Comparison of ENCODE assay signal across 8 cellular contexts in the genomic region with DNA sequence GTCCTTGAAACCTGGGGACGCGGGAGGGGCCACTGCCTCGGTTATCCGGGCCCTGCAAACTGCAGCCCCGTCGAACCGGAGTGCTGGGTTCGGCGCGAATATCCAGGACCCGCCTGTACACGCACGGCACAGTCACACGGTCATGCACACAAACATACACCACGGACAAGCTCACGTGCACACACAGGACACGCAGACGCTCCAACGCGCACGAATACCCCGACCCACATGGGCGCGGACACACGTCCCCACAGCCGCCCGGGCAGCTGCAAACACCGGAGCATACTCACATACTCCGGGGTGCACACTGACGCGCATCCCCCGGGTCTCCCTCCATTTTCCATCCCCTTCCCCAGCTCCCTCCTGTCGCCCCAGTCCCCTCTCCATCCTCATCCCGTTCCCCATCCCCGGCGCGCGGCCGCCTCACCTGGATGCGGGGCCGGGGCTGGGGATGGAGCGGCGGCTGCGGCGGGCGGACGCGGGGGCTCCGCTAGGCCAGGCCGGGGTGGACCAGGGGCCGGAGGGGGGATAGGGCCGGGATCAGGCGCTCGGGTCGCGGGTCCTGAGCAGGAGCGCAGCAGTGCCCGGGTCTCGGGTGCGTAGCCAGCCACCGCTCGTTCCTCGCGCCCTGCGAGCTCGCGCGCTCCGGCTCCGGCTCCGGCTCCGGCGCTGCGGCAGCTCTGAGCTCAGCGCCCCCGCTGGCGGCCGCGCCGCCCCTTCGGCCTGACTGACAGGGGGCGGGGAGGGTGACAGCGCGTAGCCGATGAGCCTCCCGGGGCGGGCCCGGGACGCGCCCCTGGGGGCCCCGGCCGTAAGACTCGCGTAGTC. TPM values are rescaled to one million over a fixed set of nuclear protein-coding genes. Genes with fewer than 3 reads are reported as not detected.
DNase-seq lines count a peak whose midpoint lies in the region; ATAC-seq and TF ChIP-seq lines count a peak whose summit lies in the region.

TSS of gene EIF4E1B (plus strand) at position 823 of the 828 bp plus-strand sequence. CDS start 12,113 bp downstream, outside the sequence.
TSS of gene SNCB (minus strand) at position 682 of the 828 bp plus-strand sequence. CDS start 880 bp downstream, outside the sequence.

- no peak within 1 kb of the TSS for H3K27ac Mint-ChIP-seq in stimulated activated naive CD8-positive, alpha-beta T cell treated with anti-CD3 and anti-CD28 coated beads, Interleukin-15, Interleukin-2, amounts not matched to agents 100 ng/mL and 50 ng/mL, for 24 hours

- peaks cover 67% of the 10 kb centered on the region for H3K27me3 Mint-ChIP-seq in stimulated activated naive CD8-positive, alpha-beta T cell treated with anti-CD3 and anti-CD28 coated beads, Interleukin-15, Interleukin-2, amounts not matched to agents 100 ng/mL and 50 ng/mL, for 24 hours

- peaks cover 13% of the 10 kb centered on the region for H3K4me1 Mint-ChIP-seq in stimulated activated naive CD8-positive, alpha-beta T cell treated with anti-CD3 and anti-CD28 coated beads, Interleukin-15, Interleukin-2, amounts not matched to agents 100 ng/mL and 50 ng/mL, for 24 hours (ENCODE audit: low read depth)

- DNase-seq in GM10266 (ENCODE audit: extremely low spot score) (peak; percentile 86), coronary artery (ENCODE audit: low spot score) (no peak), lung microvascular endothelial cell (ENCODE audit: low read depth in 2 of 2) (peak; percentile 54 to 73), NCI-H187 treated with DMSO at 0.1 percent for 48 hours (lab: John Stamatoyannopoulos, UW) (no peak)

- ATAC-seq in HG02981 (IDR thresholded peaks at IDR 0.05; ENCODE audit: unreplicated experiment): peak; percentile 64
- peak; percentile 90 for ATAC-seq in SK-N-SH treated with all-trans-retinoic acid at 6 μM for 48 hours
- no peak for ATAC-seq in GM21576 (IDR thresholded peaks at IDR 0.05; ENCODE audit: unreplicated experiment)

- H3K9me3 Mint-ChIP-seq in stimulated activated naive CD8-positive, alpha-beta T cell treated with anti-CD3 and anti-CD28 coated beads, Interleukin-15, Interleukin-2, amounts not matched to agents 100 ng/mL and 50 ng/mL, for 24 hours: no peaks in the 10 kb centered on the region

- TF ChIP-seq CTCF in GM10266 (IDR thresholded peaks at IDR 0.05; ENCODE audit: control insufficient read depth, insufficient read depth, low read depth, missing control alignments) (no peak), coronary artery (IDR thresholded peaks at IDR 0.05) (no peak)

- H3K36me3 Mint-ChIP-seq in stimulated activated naive CD8-positive, alpha-beta T cell treated with anti-CD3 and anti-CD28 coated beads, Interleukin-15, Interleukin-2, amounts not matched to agents 100 ng/mL and 50 ng/mL, for 24 hours (ENCODE audit: low read depth): no peaks in the 10 kb centered on the region

- H3K4me3 ChIP-seq in coronary artery: peak within 1 kb of the TSS; percentile 63

- peak within 1 kb of the TSS; percentile 38 for H3K4me3 Mint-ChIP-seq in stimulated activated naive CD8-positive, alpha-beta T cell treated with anti-CD3 and anti-CD28 coated beads, Interleukin-15, Interleukin-2, amounts not matched to agents 100 ng/mL and 50 ng/mL, for 24 hours

- no peak within 1 kb of the TSS for H3K27ac ChIP-seq in coronary artery

TF ChIP-seq in SK-N-SH treated with all-trans-retinoic acid at 6 μM for 48 hours, 23 proteins besides CTCF, POLR2A, EP300 and RAD21:
- TF ChIP-seq, protein P1, sequence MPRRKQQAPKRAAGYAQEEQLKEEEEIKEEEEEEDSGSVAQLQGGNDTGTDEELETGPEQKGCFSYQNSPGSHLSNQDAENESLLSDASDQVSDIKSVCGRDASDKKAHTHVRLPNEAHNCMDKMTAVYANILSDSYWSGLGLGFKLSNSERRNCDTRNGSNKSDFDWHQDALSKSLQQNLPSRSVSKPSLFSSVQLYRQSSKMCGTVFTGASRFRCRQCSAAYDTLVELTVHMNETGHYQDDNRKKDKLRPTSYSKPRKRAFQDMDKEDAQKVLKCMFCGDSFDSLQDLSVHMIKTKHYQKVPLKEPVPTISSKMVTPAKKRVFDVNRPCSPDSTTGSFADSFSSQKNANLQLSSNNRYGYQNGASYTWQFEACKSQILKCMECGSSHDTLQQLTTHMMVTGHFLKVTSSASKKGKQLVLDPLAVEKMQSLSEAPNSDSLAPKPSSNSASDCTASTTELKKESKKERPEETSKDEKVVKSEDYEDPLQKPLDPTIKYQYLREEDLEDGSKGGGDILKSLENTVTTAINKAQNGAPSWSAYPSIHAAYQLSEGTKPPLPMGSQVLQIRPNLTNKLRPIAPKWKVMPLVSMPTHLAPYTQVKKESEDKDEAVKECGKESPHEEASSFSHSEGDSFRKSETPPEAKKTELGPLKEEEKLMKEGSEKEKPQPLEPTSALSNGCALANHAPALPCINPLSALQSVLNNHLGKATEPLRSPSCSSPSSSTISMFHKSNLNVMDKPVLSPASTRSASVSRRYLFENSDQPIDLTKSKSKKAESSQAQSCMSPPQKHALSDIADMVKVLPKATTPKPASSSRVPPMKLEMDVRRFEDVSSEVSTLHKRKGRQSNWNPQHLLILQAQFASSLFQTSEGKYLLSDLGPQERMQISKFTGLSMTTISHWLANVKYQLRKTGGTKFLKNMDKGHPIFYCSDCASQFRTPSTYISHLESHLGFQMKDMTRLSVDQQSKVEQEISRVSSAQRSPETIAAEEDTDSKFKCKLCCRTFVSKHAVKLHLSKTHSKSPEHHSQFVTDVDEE (CRISPR knock-in tag; IDR thresholded peaks at IDR 0.05): no peak

RNA-seq across cellular contexts. Expression of gene EIF4E1B, which starts in this region (rescaled TPM):
- total RNA-seq in lung microvascular endothelial cell: not detected in 2 replicates

RNA-seq across cellular contexts. Expression of gene SNCB, which starts in this region (rescaled TPM):
- total RNA-seq in lung microvascular endothelial cell: 0.99 and 1.1 TPM in 2 replicates

Comparison
In these comparisons a context has a peak if more than half of its experiments do, and no peak if none do; other contexts are left out.
1. DNase-seq: peak in GM10266 (single experiment) and lung microvascular endothelial cell (2 of 2); none in coronary artery (single experiment) and NCI-H187 treated with DMSO at 0.1 percent for 48 hours (single experiment).